26 cellular contexts compared by ENCODE assay signal in the genomic region with DNA sequence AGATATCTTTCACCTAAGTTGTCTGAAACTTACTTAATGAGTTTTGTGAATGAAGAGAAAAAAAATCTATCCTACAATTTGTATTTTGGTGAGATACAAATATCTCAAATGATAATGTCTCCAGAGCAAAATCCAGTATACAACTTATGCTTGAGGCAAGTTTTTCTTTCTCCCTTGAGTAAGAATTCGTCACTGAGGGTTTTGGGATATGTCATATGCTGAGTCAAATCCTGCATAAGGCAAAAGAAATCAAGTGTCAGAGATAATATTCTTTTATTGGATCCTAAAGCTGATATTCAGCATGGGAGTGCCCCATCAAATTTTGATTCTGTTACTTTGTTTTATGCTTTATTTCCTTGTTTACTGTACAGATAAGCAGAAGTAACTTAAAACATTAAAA.
"Had no signal": no experiment of that assay in that cellular context is flagged by ENCODE, and none has a peak within 500 bp of the region (broad histone marks: within the 10 kb centered on the region; RNA-seq: fewer than 3 reads in every experiment).

No MANE protein-coding gene starts in this region.

- DNase-seq: activated CD4-positive, alpha-beta T cell treated with anti-CD3 and anti-CD28 coated beads for 48 hours; activated CD4-positive, alpha-beta T cell treated with anti-CD3 and anti-CD28 coated beads, Interleukin-2, amount 50 U/mL, for 1 hour; activated CD4-positive, alpha-beta T cell treated with anti-CD3 and anti-CD28 coated beads, Interleukin-2, amount 50 U/mL, for 48 hours; activated CD8-positive, alpha-beta memory T cell treated with anti-CD3 and anti-CD28 coated beads for 24 hours; activated CD8-positive, alpha-beta T cell treated with anti-CD3 and anti-CD28 coated beads for 36 hours; activated effector memory CD4-positive, alpha-beta T cell treated with anti-CD3 and anti-CD28 coated beads, Interleukin-2, amount 50 U/mL, for 16 hours; activated naive CD4-positive, alpha-beta T cell treated with anti-CD3 and anti-CD28 coated beads for 36 hours; activated naive CD8-positive, alpha-beta T cell treated with anti-CD3 and anti-CD28 coated beads for 36 hours; activated naive CD8-positive, alpha-beta T cell treated with anti-CD3 and anti-CD28 coated beads, Interleukin-2, amount 50 U/mL, for 24 hours; activated T-cell treated with anti-CD3 and anti-CD28 coated beads, Interleukin-2, amount 50 U/mL, for 48 hours; adrenal gland; amygdala; aorta; body of pancreas; central memory CD4-positive, alpha-beta T cell; cerebellar nuclear complex; colonic mucosa; effector CD8-positive, alpha-beta T cell; gastrocnemius medialis; glutamatergic neuron; heart left ventricle; T-helper 2 cell had no signal

- H3K27ac ChIP-seq: adrenal gland, body of pancreas, cardiac muscle cell, colonic mucosa, gastrocnemius medialis, heart left ventricle, VCaP had no signal

- ATAC-seq: activated CD8-positive, alpha-beta T cell treated with anti-CD3 and anti-CD28 coated beads for 36 hours; activated naive CD8-positive, alpha-beta T cell treated with anti-CD3 and anti-CD28 coated beads, Interleukin-2, amount 50 U/mL, for 24 hours; body of pancreas; esophagus mucosa; gastrocnemius medialis; heart left ventricle; WTC11 had no signal

- H3K27me3 ChIP-seq: adrenal gland, body of pancreas, cardiac muscle cell, colonic mucosa, gastrocnemius medialis, heart left ventricle had no signal

- H3K4me1 ChIP-seq: adrenal gland, body of pancreas, colonic mucosa, gastrocnemius medialis, heart left ventricle had no signal
